Comparison of ENCODE assay signal across 25 cellular contexts in the genomic region with DNA sequence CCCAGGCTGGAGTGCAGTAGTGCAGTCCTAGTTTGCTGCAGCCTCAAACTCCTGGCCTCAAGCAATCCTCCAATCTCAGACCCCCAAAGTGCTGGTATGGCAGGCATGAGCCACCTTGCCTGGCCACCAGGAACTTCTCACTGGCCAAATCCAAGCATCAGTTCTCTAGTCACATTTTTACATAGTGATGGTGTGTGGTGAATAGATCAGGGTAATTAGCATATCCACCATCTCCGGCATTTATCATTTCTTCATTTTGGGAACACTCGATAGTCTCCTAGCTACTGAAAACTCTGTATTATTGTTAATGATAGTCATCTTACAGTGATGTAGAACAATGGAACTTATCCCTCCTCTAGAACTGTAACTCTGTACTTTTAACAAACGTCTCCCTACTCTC.
"Had no signal": no experiment of that assay in that cellular context is flagged by ENCODE, and none has a peak within 500 bp of the region (broad histone marks: within the 10 kb centered on the region; RNA-seq: fewer than 3 reads in every experiment).

No MANE protein-coding gene starts in this region.

- H3K27ac ChIP-seq: heart right ventricle, hepatocyte, left ventricle myocardium inferior, pancreas, prostate gland, skin epidermis, suprapubic skin, thoracic aorta, tibial artery, upper lobe of left lung, vagina had no signal

- H3K4me3 ChIP-seq: heart right ventricle, hepatocyte, left ventricle myocardium inferior, lung, mucosa of descending colon, pancreas, prostate gland, skin epidermis, suprapubic skin, thoracic aorta, tibial artery, upper lobe of left lung, vagina had no signal

- H3K4me3 Mint-ChIP-seq: memory B cell; naive thymus-derived CD4-positive, alpha-beta T cell; nephron progenitor cell; stimulated activated effector memory CD8-positive, alpha-beta T cell treated with anti-CD3 and anti-CD28 coated beads, Interleukin-12 subunit alpha, Interleukin-12 subunit beta, amount 100 ng/mL, for 72 hours; stimulated activated naive CD8-positive, alpha-beta T cell treated with anti-CD3 and anti-CD28 coated beads, Interleukin-15, Interleukin-2, amounts not matched to agents 100 ng/mL and 50 ng/mL, for 24 hours had no signal

- H3K9me3 ChIP-seq: heart right ventricle, left ventricle myocardium inferior, mucosa of descending colon, pancreas, prostate gland, suprapubic skin, thoracic aorta, tibial artery, upper lobe of left lung, vagina had no signal

- H3K4me2 ChIP-seq: hepatocyte had no signal

- ATAC-seq: heart right ventricle; mucosa of descending colon; naive thymus-derived CD4-positive, alpha-beta T cell; pancreas; right cardiac atrium; sciatic nerve; stimulated activated effector memory CD8-positive, alpha-beta T cell treated with anti-CD3 and anti-CD28 coated beads, Interleukin-12 subunit alpha, Interleukin-12 subunit beta, amount 100 ng/mL, for 72 hours had no signal

- H3K27me3 ChIP-seq: heart right ventricle, hepatocyte, pancreas, suprapubic skin, upper lobe of left lung, vagina had no signal

- H3K79me2 ChIP-seq: hepatocyte had no signal

- H2AFZ ChIP-seq: hepatocyte had no signal

- H3K27me3 Mint-ChIP-seq: stimulated activated naive CD8-positive, alpha-beta T cell treated with anti-CD3 and anti-CD28 coated beads, Interleukin-15, Interleukin-2, amounts not matched to agents 100 ng/mL and 50 ng/mL, for 24 hours had no signal

- H3K4me1 Mint-ChIP-seq: stimulated activated effector memory CD8-positive, alpha-beta T cell treated with anti-CD3 and anti-CD28 coated beads, Interleukin-12 subunit alpha, Interleukin-12 subunit beta, amount 100 ng/mL, for 72 hours had no signal

- H3K36me3 Mint-ChIP-seq: memory B cell; naive thymus-derived CD4-positive, alpha-beta T cell; stimulated activated effector memory CD8-positive, alpha-beta T cell treated with anti-CD3 and anti-CD28 coated beads, Interleukin-12 subunit alpha, Interleukin-12 subunit beta, amount 100 ng/mL, for 72 hours had no signal

- H3K36me3 ChIP-seq: heart right ventricle, left ventricle myocardium inferior, pancreas, prostate gland, suprapubic skin, thoracic aorta, tibial artery, upper lobe of left lung, vagina had no signal

- H3K27ac Mint-ChIP-seq: memory B cell; nephron progenitor cell; stimulated activated naive CD8-positive, alpha-beta T cell treated with anti-CD3 and anti-CD28 coated beads, Interleukin-15, Interleukin-2, amounts not matched to agents 100 ng/mL and 50 ng/mL, for 24 hours had no signal

- H3K4me1 ChIP-seq: prostate gland, suprapubic skin, tibial artery, upper lobe of left lung, vagina had no signal

- H3K9me3 Mint-ChIP-seq: memory B cell; naive thymus-derived CD4-positive, alpha-beta T cell; nephron progenitor cell; stimulated activated effector memory CD8-positive, alpha-beta T cell treated with anti-CD3 and anti-CD28 coated beads, Interleukin-12 subunit alpha, Interleukin-12 subunit beta, amount 100 ng/mL, for 72 hours; stimulated activated naive CD8-positive, alpha-beta T cell treated with anti-CD3 and anti-CD28 coated beads, Interleukin-15, Interleukin-2, amounts not matched to agents 100 ng/mL and 50 ng/mL, for 24 hours had no signal

- DNase-seq: heart right ventricle; islet precursor cell; left ventricle myocardium inferior; midbrain; mucosa of descending colon; naive thymus-derived CD4-positive, alpha-beta T cell; nephron progenitor cell; pancreas; retina; right cardiac atrium; stimulated activated CD4-positive, alpha-beta T cell treated with anti-CD3 and anti-CD28 coated beads, Interleukin-4, amount 100 ng/mL, for 24 hours; stimulated activated naive CD4-positive, alpha-beta T cell; tibial artery; upper lobe of left lung had no signal
